28 cellular contexts compared by ENCODE assay signal in the genomic region with DNA sequence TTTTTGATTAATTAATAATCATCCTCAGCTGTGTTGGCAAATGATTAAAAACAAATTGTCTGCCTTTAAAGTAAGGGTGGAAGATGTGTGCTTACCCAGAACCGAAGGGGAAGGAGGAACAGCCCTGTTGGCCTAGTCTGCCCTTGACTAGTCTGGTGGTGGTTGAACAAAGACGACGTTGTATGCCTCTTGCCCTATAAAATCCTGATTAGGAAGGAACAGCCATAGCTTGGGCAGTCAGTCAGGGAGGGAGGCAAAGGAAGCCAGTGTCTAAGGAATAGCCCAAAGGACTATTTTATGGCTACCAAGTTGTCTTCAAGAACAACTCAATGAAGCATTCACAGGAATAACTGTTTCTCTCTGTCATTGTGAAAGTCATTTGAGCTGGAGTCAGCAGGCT.
A peak's percentile ranks its signal among the peaks of the same experiment; 100 is the strongest.
DNase-seq lines count a peak whose midpoint lies in the region; ATAC-seq, FAIRE-seq and TF ChIP-seq lines count a peak whose summit lies in the region.
"Had no signal": no experiment of that assay in that cellular context is flagged by ENCODE, and none has a peak within 500 bp of the region (broad histone marks: within the 10 kb centered on the region; RNA-seq: fewer than 3 reads in every experiment).

No MANE protein-coding gene starts in this region.

- H2BK5ac ChIP-seq in H1 (ENCODE audit: low read depth, low read length), result no peak overlapping the region

- H3K79me2 ChIP-seq in KMS-11 (ENCODE audit: insufficient read depth, low read depth) (0 out of 2 replicates have a peak, but pooled peaks cover 3% of the 10 kb centered on the region), H1 (ENCODE audit: control insufficient read depth in 1 of 2, insufficient read depth in 2 of 2, low read length in 2 of 2) (no peaks in the 10 kb centered on the region)

- no peak for ATAC-seq in effector memory CD8-positive, alpha-beta T cell (replicated peaks)
- no peak for ATAC-seq in GM21526 (IDR thresholded peaks at IDR 0.05; ENCODE audit: low FRiP score, unreplicated experiment)
- ATAC-seq: HepG2; naive thymus-derived CD8-positive, alpha-beta T cell had no signal

- no peak overlapping the region for H4K8ac ChIP-seq in H1 (ENCODE audit: extremely low read depth, insufficient read depth, low read length)

- H2BK15ac ChIP-seq in H1 (ENCODE audit: low read length), result no peak overlapping the region

- no peak overlapping the region for H3K4me3 Mint-ChIP-seq in effector memory CD8-positive, alpha-beta T cell
- H3K4me3 Mint-ChIP-seq: naive thymus-derived CD8-positive, alpha-beta T cell had no signal

- CTCF ChIA-PET in H1 (lab: Charles Lee; ENCODE audit: partially characterized antibody), result interaction anchor here (0.9 to 5.3 kb wide), 8 partner anchors 12 to 144 kb away, joined by 3 to 38 read pairs (median 4); no protein-coding TSS in a partner anchor

- no peak for TF ChIP-seq POLR2A in H1 (IDR thresholded peaks at IDR 0.05; ENCODE audit: control extremely low read depth in 1 of 2, low read depth in 2 of 2, low read length in 2 of 2)

- no peaks in the 10 kb centered on the region for H3K36me3 ChIP-seq in KMS-11 (ENCODE audit: insufficient read depth)
- no peaks in the 10 kb centered on the region for H3K36me3 ChIP-seq in H1 (ENCODE audit: control insufficient read depth in 2 of 4, insufficient read depth in 4 of 4, low read length in 3 of 4)

- POLR2A ChIA-PET in H1 (lab: Charles Lee; ENCODE audit: partially characterized antibody), result interaction anchor here (0.7 to 1.0 kb wide), 2 partner anchors 14 to 157 kb away, joined by 3 read pairs; no protein-coding TSS in a partner anchor

- no peak overlapping the region for H4K5ac ChIP-seq in H1 (ENCODE audit: insufficient read length, low read depth, low read length)

- no peaks in the 10 kb centered on the region for H3K27me3 Mint-ChIP-seq in effector memory CD8-positive, alpha-beta T cell

- H3K9me3 ChIP-seq in H1 (ENCODE audit: insufficient read depth in 2 of 2, low read depth in 1 of 2, low read length in 1 of 2), result no peaks in the 10 kb centered on the region

- no peaks in the 10 kb centered on the region for H3K79me1 ChIP-seq in H1 (ENCODE audit: low read depth, low read length)

- H3K4me1 Mint-ChIP-seq in effector memory CD8-positive, alpha-beta T cell (ENCODE audit: low read depth in 2 of 2), result peaks cover 1 to 7% of the 10 kb centered on the region in 2 donors
- H3K4me1 Mint-ChIP-seq: naive thymus-derived CD8-positive, alpha-beta T cell had no signal

- H3K56ac ChIP-seq in H1 (replicated peaks; ENCODE audit: insufficient read length, low read depth, low read length), result no peak overlapping the region

- H2BK20ac ChIP-seq in H1 (ENCODE audit: low read length), result no peak overlapping the region

- H3K4ac ChIP-seq in H1 (replicated peaks; ENCODE audit: insufficient read length, low read depth, low read length), result no peak overlapping the region

- peak overlapping the region; percentile 18; the same call in 1 of the 2 replicates for H3K4me2 ChIP-seq in KMS-11
- no peak overlapping the region for H3K4me2 ChIP-seq in H1 (ENCODE audit: insufficient read depth in 1 of 2, low read depth in 2 of 2, low read length in 2 of 2)

- H4K20me1 ChIP-seq in KMS-11 (ENCODE audit: insufficient read depth) (no peaks in the 10 kb centered on the region), H1 (replicated peaks in 1 of 2; ENCODE audit: control insufficient read depth in 1 of 2, insufficient read depth in 2 of 2, low read length in 2 of 2) (no peaks in the 10 kb centered on the region)

- no peak for FAIRE-seq in H1 (lab: Jason Lieb, UNC)
- FAIRE-seq: G401.6, HepG2, islet of Langerhans, RCC 7860 had no signal

- H2AFZ ChIP-seq in KMS-11 (ENCODE audit: low read depth) (no peak overlapping the region), H1 (ENCODE audit: low read length) (no peak overlapping the region)

- peak overlapping the region; percentile 24; the same call in 1 of the 2 replicates for H3K27ac ChIP-seq in KMS-11
- H3K27ac ChIP-seq in H1 (ENCODE audit: low read depth, low read length), result no peak overlapping the region
- H3K27ac ChIP-seq: C4-2B, epithelial cell of prostate, VCaP had no signal

- H3K9me3 Mint-ChIP-seq in effector memory CD8-positive, alpha-beta T cell, result no peaks in the 10 kb centered on the region

- no peak overlapping the region for H2AK5ac ChIP-seq in H1 (ENCODE audit: low read depth, low read length)

- H2BK120ac ChIP-seq in H1 (replicated peaks; ENCODE audit: low read depth, low read length), result no peak overlapping the region

- no peak overlapping the region for H3K27ac Mint-ChIP-seq in effector memory CD8-positive, alpha-beta T cell
- H3K27ac Mint-ChIP-seq: activated T-helper 2 cell treated with anti-CD3 and anti-CD28 coated beads, Interferon-gamma antibody, Interleukin-2, Interleukin-4, amounts not matched to agents 10 μg/mL and 5 μg/mL and 100 μg/mL, durations not matched to agents 14 hours and 24 hours and 36 hours had no signal

- TF ChIP-seq RAD21 in H1 (IDR thresholded peaks at IDR 0.05 in 1 of 2, conservative IDR thresholded peaks at IDR 0.05 in 1 of 2; ENCODE audit: low read depth in 2 of 2, low read length in 2 of 2), result no peak

- TF ChIP-seq CTCF in KMS-11 (conservative IDR thresholded peaks at IDR 0.05; ENCODE audit: low read depth, low read length) (no peak), H1 (IDR thresholded peaks at IDR 0.05; ENCODE audit: control extremely low read depth in 1 of 3, insufficient read depth in 1 of 3, low read depth in 1 of 3, low read length in 3 of 3) (no peak)

- WGBS in H1 (ENCODE audit: extremely low coverage in 1 of 2, insufficient coverage in 1 of 2, insufficient read length in 1 of 2, insufficient replicate concordance in 2 of 2, low coverage in 1 of 2, low lambda C conversion rate in 2 of 2, missing lambda C conversion rate in 1 of 2), 2 experiments, result 83% methylated on average over 3 of the region's 3 CpGs; no CpG with 5 or more reads in 1 of the 2 experiments

- no peaks in the 10 kb centered on the region for H3K23me2 ChIP-seq in H1 (ENCODE audit: low read depth, low read length)

- H3K4me3 ChIP-seq in KMS-11 (IDR thresholded peaks at IDR 0.05; ENCODE audit: insufficient read depth, low read depth, low read length) (no peak overlapping the region), H1 (ENCODE audit: extremely low read depth in 1 of 4, insufficient read depth in 2 of 4, low read depth in 3 of 4, low read length in 4 of 4) (no peak overlapping the region)

- H3K14ac ChIP-seq in H1 (ENCODE audit: insufficient read length), result no peak overlapping the region

- TF ChIP-seq EP300 in H1 (IDR thresholded peaks at IDR 0.05; ENCODE audit: borderline replicate concordance in 1 of 2, low read depth in 2 of 2, low read length in 2 of 2), result no peak

- H3K9ac ChIP-seq in KMS-11 (no peak overlapping the region), H1 (replicated peaks in 1 of 4; ENCODE audit: extremely low read depth in 1 of 4, low read depth in 3 of 4, low read length in 3 of 4) (no peak overlapping the region)

- H3K36me3 Mint-ChIP-seq in effector memory CD8-positive, alpha-beta T cell (ENCODE audit: insufficient read depth), result peaks cover 5% of the 10 kb centered on the region

- H2BK12ac ChIP-seq in H1 (ENCODE audit: low read depth, low read length), result 0 out of 2 replicates have a peak overlapping the region, but pooled peaks have one; percentile 12

- no peak overlapping the region for H3K23ac ChIP-seq in H1 (ENCODE audit: insufficient read length)

- H3K4me1 ChIP-seq in KMS-11 (ENCODE audit: low read depth, poor library complexity, severe bottlenecking) (peaks cover 46% of the 10 kb centered on the region), H1 (replicated peaks in 1 of 4; ENCODE audit: control insufficient read depth in 3 of 4, insufficient read depth in 4 of 4, low read length in 3 of 4) (peaks cover 0 to 5% (median under 1%) of the 10 kb centered on the region in 4 experiments; a peak in 1 of 7 replicates)

- DNase-seq in Ammon's horn (ENCODE audit: low spot score) (peak; percentile 17), H1 (ENCODE audit: low read depth in 1 of 2, low spot score in 2 of 2) (no peak), medulla oblongata (ENCODE audit: extremely low spot score) (peak; percentile 28)
- no peak for DNase-seq in activated CD4-positive, CD25-positive, alpha-beta regulatory T cell treated with anti-CD3 and anti-CD28 coated beads, Interleukin-2, amount 50 U/mL, for 72 hours
- DNase-seq in effector memory CD8-positive, alpha-beta T cell, result no peak
- no peak for DNase-seq in stimulated activated CD4-positive, alpha-beta T cell treated with anti-CD3 and anti-CD28 coated beads, Interleukin-12 subunit alpha, Interleukin-12 subunit beta, amount 100 ng/mL, for 4 hours
- DNase-seq: 8988T; activated CD4-positive, alpha-beta T cell treated with anti-CD3 and anti-CD28 coated beads for 48 hours; activated naive CD4-positive, alpha-beta T cell treated with anti-CD3 and anti-CD28 coated beads, Interleukin-2, amount 50 U/mL, for 16 hours; DMS79; HCEC 1CT; naive thymus-derived CD8-positive, alpha-beta T cell; NCI-H146; NCI-H2107; NCI-H345; NCI-H748 treated with DMSO at 0.1 percent for 48 hours; stimulated activated naive CD4-positive, alpha-beta T cell; SW 1271 had no signal

- H3K18ac ChIP-seq in H1 (ENCODE audit: extremely low read depth, low read length), result no peak overlapping the region

- H3K27me3 ChIP-seq in KMS-11 (ENCODE audit: insufficient read depth, low read depth) (no peaks in the 10 kb centered on the region), H1 (replicated peaks in 1 of 4; ENCODE audit: control insufficient read depth in 3 of 4, extremely low read depth in 1 of 4, insufficient read depth in 3 of 4, low read length in 3 of 4) (no peaks in the 10 kb centered on the region; a peak in 1 of 7 replicates)

- no peak overlapping the region for H4K91ac ChIP-seq in H1 (replicated peaks; ENCODE audit: insufficient read length, low read length)

TF ChIP-seq in H1, 55 proteins besides CTCF, POLR2A, EP300 and RAD21 (continues in another document):
- TF ChIP-seq RFX5 (IDR thresholded peaks at IDR 0.05; ENCODE audit: borderline replicate concordance, low read depth, low read length), result no peak
- no peak for TF ChIP-seq TCF12 (IDR thresholded peaks at IDR 0.05; ENCODE audit: low read depth, low read length)
- no peak for TF ChIP-seq KDM5A (IDR thresholded peaks at IDR 0.05; ENCODE audit: low read length)
- TF ChIP-seq CBX5 (IDR thresholded peaks at IDR 0.05; ENCODE audit: low read depth, low read length), result no peak
- no peak for TF ChIP-seq EZH2 (IDR thresholded peaks at IDR 0.05; ENCODE audit: low read depth, low read length, severe bottlenecking)
- no peak for TF ChIP-seq SRF (IDR thresholded peaks at IDR 0.05; ENCODE audit: low read depth, low read length)
- no peak for TF ChIP-seq CTBP2 (IDR thresholded peaks at IDR 0.05; ENCODE audit: borderline replicate concordance, insufficient read depth, insufficient read length, low read length)
- TF ChIP-seq KDM1A (IDR thresholded peaks at IDR 0.05; ENCODE audit: borderline replicate concordance, low read length), result no peak

Comparison
In these comparisons a context has a peak if more than half of its experiments do, and no peak if none do; other contexts are left out.
1. DNase-seq: peak in Ammon's horn (single experiment) and medulla oblongata (single experiment); none in H1 (0 of 2), activated CD4-positive, CD25-positive, alpha-beta regulatory T cell treated with anti-CD3 and anti-CD28 coated beads, Interleukin-2, amount 50 U/mL, for 72 hours (single experiment), effector memory CD8-positive, alpha-beta T cell (0 of 3) and stimulated activated CD4-positive, alpha-beta T cell treated with anti-CD3 and anti-CD28 coated beads, Interleukin-12 subunit alpha, Interleukin-12 subunit beta, amount 100 ng/mL, for 4 hours (single experiment).